In the genomic region with DNA sequence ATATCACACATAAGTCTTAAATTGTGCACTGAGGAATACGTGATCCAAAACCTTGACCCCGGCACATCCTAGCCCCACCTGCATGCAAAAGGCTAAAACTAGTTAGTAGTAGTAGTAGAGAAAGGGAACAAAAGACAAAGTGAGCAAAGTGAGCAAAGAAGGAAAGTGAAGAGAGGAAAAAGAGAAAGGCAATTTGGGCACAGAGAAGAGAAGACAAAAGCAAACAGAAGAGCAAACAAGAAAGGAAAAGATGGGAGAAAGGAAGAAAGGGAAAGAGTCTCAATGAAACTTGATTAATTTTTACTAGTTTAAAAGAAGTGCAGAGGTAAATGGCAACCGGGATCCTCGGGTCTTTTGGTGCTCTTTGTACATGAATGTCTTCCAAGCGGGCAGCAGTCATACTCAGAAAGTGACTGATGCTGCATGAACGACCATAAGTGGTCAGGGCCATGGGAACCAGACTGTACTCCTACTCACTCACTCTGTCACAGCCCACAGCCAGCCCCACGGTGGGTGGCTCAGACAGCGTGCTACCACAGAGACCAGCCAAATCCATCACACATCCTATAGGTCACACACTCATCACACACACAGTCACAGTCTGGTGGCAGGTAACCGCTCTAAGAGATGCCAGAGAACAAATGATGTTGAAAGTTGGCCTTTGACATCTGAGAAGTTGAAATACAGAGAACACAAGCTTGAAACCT, we compare ENCODE assay signal across 28 cellular contexts.
"Had no signal": no experiment of that assay in that cellular context is flagged by ENCODE, and none has a peak within 500 bp of the region (broad histone marks: within the 10 kb centered on the region; RNA-seq: fewer than 3 reads in every experiment).

No MANE protein-coding gene starts in this region.

- H3K36me3 ChIP-seq: right atrium auricular region, transverse colon, uterus had no signal

- H3K4me1 Mint-ChIP-seq: activated CD4-positive, alpha-beta T cell treated with anti-CD3 and anti-CD28 coated beads, Interleukin-2, amount 10 ng/mL, durations not matched to agents 7 days and 5 days; activated CD8-positive, alpha-beta memory T cell treated with anti-CD3 and anti-CD28 coated beads, Interleukin-2, amount 10 ng/mL, durations not matched to agents 7 days and 5 days; endodermal cell; immature natural killer cell; naive thymus-derived CD4-positive, alpha-beta T cell; neural progenitor cell had no signal

- H3K9me3 ChIP-seq: adrenal gland, body of pancreas, heart left ventricle, right atrium auricular region, testis, transverse colon, uterus had no signal

- H3K27me3 Mint-ChIP-seq: activated CD4-positive, alpha-beta T cell treated with anti-CD3 and anti-CD28 coated beads, Interleukin-2, amount 10 ng/mL, durations not matched to agents 7 days and 5 days; activated CD8-positive, alpha-beta memory T cell treated with anti-CD3 and anti-CD28 coated beads, Interleukin-2, amount 10 ng/mL, durations not matched to agents 7 days and 5 days; activated CD8-positive, alpha-beta T cell treated with anti-CD3 and anti-CD28 coated beads for 36 hours had no signal

- H3K4me1 ChIP-seq: adrenal gland, body of pancreas, foreskin keratinocyte, neural progenitor cell, testis, transverse colon, uterus had no signal

- DNase-seq: activated CD4-positive, alpha-beta T cell treated with anti-CD3 and anti-CD28 coated beads, Interleukin-2, amount 10 ng/mL, durations not matched to agents 7 days and 5 days; activated CD4-positive, CD25-positive, alpha-beta regulatory T cell treated with anti-CD3 and anti-CD28 coated beads, Interleukin-2, amount 50 U/mL, for 72 hours; activated CD8-positive, alpha-beta memory T cell treated with anti-CD3 and anti-CD28 coated beads, Interleukin-2, amount 10 ng/mL, durations not matched to agents 7 days and 5 days; activated CD8-positive, alpha-beta T cell treated with anti-CD3 and anti-CD28 coated beads for 36 hours; activated naive CD4-positive, alpha-beta T cell treated with Interleukin-2 at 50 U/mL for 16 hours; activated T-cell treated with anti-CD3 and anti-CD28 coated beads, Interleukin-2, amount 50 U/mL, for 48 hours; adrenal gland; aorta; body of pancreas; endodermal cell; foreskin keratinocyte; heart left ventricle; hypothalamus; immature natural killer cell; midbrain; naive thymus-derived CD4-positive, alpha-beta T cell; occipital lobe; stimulated activated CD4-positive, alpha-beta T cell treated with anti-CD3 and anti-CD28 coated beads, Interleukin-15, amount 100 ng/mL, for 24 hours; stimulated activated CD4-positive, alpha-beta T cell treated with anti-CD3 and anti-CD28 coated beads, Interleukin-2, amount 100 ng/mL, for 24 hours; stimulated activated naive CD4-positive, alpha-beta T cell; T-helper 2 cell; testis; transverse colon; uterus had no signal

- H3K27ac Mint-ChIP-seq: activated CD4-positive, alpha-beta T cell treated with anti-CD3 and anti-CD28 coated beads, Interleukin-2, amount 10 ng/mL, durations not matched to agents 7 days and 5 days; activated CD8-positive, alpha-beta memory T cell treated with anti-CD3 and anti-CD28 coated beads, Interleukin-2, amount 10 ng/mL, durations not matched to agents 7 days and 5 days; activated CD8-positive, alpha-beta T cell treated with anti-CD3 and anti-CD28 coated beads for 36 hours; activated naive CD8-positive, alpha-beta T cell; endodermal cell; immature natural killer cell; naive thymus-derived CD4-positive, alpha-beta T cell; neural progenitor cell had no signal

- H3K9me3 Mint-ChIP-seq: activated CD4-positive, alpha-beta T cell treated with anti-CD3 and anti-CD28 coated beads, Interleukin-2, amount 10 ng/mL, durations not matched to agents 7 days and 5 days; activated CD8-positive, alpha-beta T cell treated with anti-CD3 and anti-CD28 coated beads for 36 hours; neural progenitor cell had no signal

- H2AFZ ChIP-seq: neural progenitor cell had no signal

- ATAC-seq: activated CD8-positive, alpha-beta memory T cell treated with anti-CD3 and anti-CD28 coated beads, Interleukin-2, amount 10 ng/mL, durations not matched to agents 7 days and 5 days; activated CD8-positive, alpha-beta T cell treated with anti-CD3 and anti-CD28 coated beads for 36 hours; body of pancreas; foreskin keratinocyte; heart left ventricle; naive thymus-derived CD4-positive, alpha-beta T cell had no signal

- H3K4me3 Mint-ChIP-seq: activated CD4-positive, alpha-beta T cell treated with anti-CD3 and anti-CD28 coated beads, Interleukin-2, amount 10 ng/mL, durations not matched to agents 7 days and 5 days; activated CD8-positive, alpha-beta memory T cell treated with anti-CD3 and anti-CD28 coated beads, Interleukin-2, amount 10 ng/mL, durations not matched to agents 7 days and 5 days; activated CD8-positive, alpha-beta T cell treated with anti-CD3 and anti-CD28 coated beads for 36 hours; activated naive CD8-positive, alpha-beta T cell; endodermal cell; immature natural killer cell; naive thymus-derived CD4-positive, alpha-beta T cell; neural progenitor cell had no signal

- H3K27ac ChIP-seq: adrenal gland, body of pancreas, esophagus muscularis mucosa, foreskin keratinocyte, heart left ventricle, neural progenitor cell, right atrium auricular region, testis, transverse colon, uterus had no signal

- H3K27me3 ChIP-seq: adrenal gland, body of pancreas, esophagus muscularis mucosa, foreskin keratinocyte, heart left ventricle, neural progenitor cell, right atrium auricular region, testis, transverse colon, uterus had no signal

- H3K36me3 Mint-ChIP-seq: activated CD8-positive, alpha-beta memory T cell treated with anti-CD3 and anti-CD28 coated beads, Interleukin-2, amount 10 ng/mL, durations not matched to agents 7 days and 5 days; activated naive CD8-positive, alpha-beta T cell; immature natural killer cell; naive thymus-derived CD4-positive, alpha-beta T cell had no signal

- H3K9ac ChIP-seq: neural progenitor cell had no signal

- H3K4me3 ChIP-seq: adrenal gland, body of pancreas, esophagus muscularis mucosa, heart left ventricle, neural progenitor cell, right atrium auricular region, testis, transverse colon, uterus had no signal

- H3K4me2 ChIP-seq: neural progenitor cell had no signal
